In the genomic region with DNA sequence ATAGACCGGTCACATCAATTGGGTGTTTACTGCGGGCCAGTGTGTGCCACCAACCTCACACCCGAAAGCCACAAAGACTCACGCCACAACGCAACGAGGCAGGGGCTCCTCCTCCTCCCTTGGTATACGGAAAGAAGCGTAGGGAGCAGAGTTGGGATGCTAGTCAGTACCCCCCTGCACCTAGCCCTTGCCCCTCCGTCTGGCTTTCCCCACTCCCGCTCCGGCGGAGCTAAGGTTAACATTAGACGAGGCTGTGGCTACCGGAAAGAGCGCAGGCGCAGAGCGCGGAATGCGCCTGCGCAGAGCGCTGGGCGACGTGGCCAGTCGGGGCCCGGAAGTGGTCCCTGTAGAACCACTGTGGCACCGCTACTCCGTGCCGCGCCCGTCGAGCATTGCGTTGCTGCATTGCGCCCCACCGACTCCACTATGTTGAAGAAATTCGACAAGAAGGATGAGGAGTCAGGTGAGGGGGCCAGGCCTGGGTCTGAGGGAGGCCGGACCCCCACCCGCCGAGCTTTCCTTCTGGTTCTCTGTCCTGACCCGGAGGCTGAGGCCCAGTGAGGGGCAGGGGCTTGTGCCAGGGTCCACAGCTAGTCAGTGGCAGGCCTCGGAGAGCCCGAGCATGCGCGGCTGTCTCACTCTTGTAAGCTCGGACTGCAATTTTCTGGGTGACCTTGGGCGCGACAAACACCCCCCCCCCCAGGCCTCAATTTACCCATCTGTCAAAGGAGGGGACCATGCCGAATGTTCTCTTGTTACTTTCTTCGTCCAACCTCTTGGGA, we compare ENCODE assay signal across 8 cellular contexts. TPM values are rescaled to one million over a fixed set of nuclear protein-coding genes. Genes with fewer than 3 reads are reported as not detected.
DNase-seq lines count a peak whose midpoint lies in the region; ATAC-seq, FAIRE-seq and TF ChIP-seq lines count a peak whose summit lies in the region.

COPG1 (plus strand) TSS at position 323 of the 782 bp plus-strand sequence; CDS start at position 427, 104 bp downstream.

- H3K27ac ChIP-seq in kidney (ENCODE audit: low read depth in 2 of 2, low read length in 2 of 2) = peak within 1 kb of the TSS; percentile 80 to 82

- H3K4me3 ChIP-seq in kidney (ENCODE audit: low read length in 2 of 2) = peak within 1 kb of the TSS; percentile 99

- peak; percentile 97 for TF ChIP-seq POLR2A in GM19193 (IDR thresholded peaks at IDR 0.05; ENCODE audit: extremely low read depth, insufficient read depth, insufficient read length)

- peaks cover 8 to 13% of the 10 kb centered on the region in 2 donors for H3K4me1 ChIP-seq in kidney (ENCODE audit: control insufficient read depth in 1 of 2, insufficient read depth in 1 of 2, low read depth in 1 of 2, low read length in 2 of 2)

- H3K36me3 ChIP-seq in kidney (ENCODE audit: control insufficient read depth in 1 of 2, insufficient read depth in 2 of 2, low read length in 2 of 2) = peaks cover 20 to 21% of the 10 kb centered on the region in 2 donors

- no peak for FAIRE-seq in kidney (lab: Jason Lieb, UNC)

- intact Hi-C loops in kidney (cut with DNase I) = no loop called here

- peak; percentile 83 to 91 for DNase-seq in AML-193 (lab: John Stamatoyannopoulos, UW)
- peak; percentile 68 for DNase-seq in NCI-H510A treated with DMSO at 0.1 percent for 48 hours (lab: John Stamatoyannopoulos, UW)
- DNase-seq in activated CD4-positive, alpha-beta T cell treated with anti-CD3 and anti-CD28 coated beads for 1 hour = peak; percentile 77
- peak; percentile 88 for DNase-seq in cerebellar cortex (ENCODE audit: low spot score)
- DNase-seq in kidney = peak; percentile 94
- peak; percentile 81 to 84 for DNase-seq in stimulated activated CD4-positive, alpha-beta T cell treated with anti-CD3 and anti-CD28 coated beads, Interleukin-15, amount 100 ng/mL, for 1 hour (ENCODE audit: low read depth in 1 of 2, low spot score in 1 of 2)

- ATAC-seq in HG03439 (IDR thresholded peaks at IDR 0.05; ENCODE audit: unreplicated experiment) = peak; percentile 83

- no peaks in the 10 kb centered on the region for H3K9me3 ChIP-seq in kidney (ENCODE audit: control insufficient read depth in 1 of 2, low read length in 2 of 2)

- TF ChIP-seq CTCF in kidney (IDR thresholded peaks at IDR 0.05; ENCODE audit: borderline replicate concordance, extremely low read depth, insufficient read depth) = peak; percentile 8

- H3K9ac ChIP-seq in kidney (ENCODE audit: low read length in 2 of 2) = peak within 1 kb of the TSS; percentile 90 to 99

RNA-seq across cellular contexts. Expression of gene COPG1, which starts in this region (rescaled TPM):
- total RNA-seq in kidney = 173 TPM
- 107 TPM for polyA plus RNA-seq in kidney (ENCODE audit: insufficient read depth, low read depth, low replicate concordance)

Comparison
In these comparisons a context has a peak if more than half of its experiments do, and no peak if none do; other contexts are left out.
1. Peak in every context shown above with its lines: DNase-seq, ATAC-seq, H3K4me3 ChIP-seq and H3K27ac ChIP-seq.